17 cellular contexts compared by ENCODE assay signal in the genomic region with DNA sequence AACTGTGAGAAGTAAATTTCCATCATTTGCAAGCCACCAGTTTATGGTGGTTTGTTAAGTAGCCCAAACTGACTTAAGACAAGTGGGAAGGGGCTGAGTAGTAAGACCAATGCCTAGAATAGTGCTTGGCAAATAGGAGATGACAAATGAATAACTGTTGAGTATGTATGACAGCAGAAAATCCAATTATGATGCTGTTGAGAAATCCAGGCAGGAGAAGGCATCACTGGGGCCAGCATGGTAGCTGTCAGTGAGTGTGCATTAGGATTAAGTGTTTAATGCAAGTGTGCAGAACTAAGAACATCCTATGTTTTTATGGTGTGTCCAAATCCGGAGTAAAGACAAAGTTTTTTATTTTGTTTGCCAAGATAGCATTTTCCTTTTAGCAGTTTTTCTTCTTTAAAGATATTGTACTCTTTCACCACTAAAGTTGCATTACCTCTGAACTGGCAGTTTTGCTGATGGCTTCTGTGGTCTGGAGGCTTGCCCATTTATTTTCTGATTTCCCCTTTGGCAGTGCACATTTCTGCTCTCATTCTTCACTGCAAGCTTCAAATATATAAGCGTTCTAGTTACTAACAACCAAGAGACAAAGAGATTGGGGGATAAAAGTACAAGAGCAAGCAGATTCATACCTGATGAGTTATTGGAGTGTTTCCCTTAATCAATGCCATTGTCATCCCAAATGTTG.
A peak's percentile ranks its signal among the peaks of the same experiment; 100 is the strongest.
DNase-seq lines count a peak whose midpoint lies in the region; ATAC-seq, FAIRE-seq and TF ChIP-seq lines count a peak whose summit lies in the region.
"Had no signal": no experiment of that assay in that cellular context is flagged by ENCODE, and none has a peak within 500 bp of the region (broad histone marks: within the 10 kb centered on the region; RNA-seq: fewer than 3 reads in every experiment).

No MANE protein-coding gene starts in this region.

- H3K9me3 ChIP-seq in neuronal stem cell (replicated peaks in 1 of 2; ENCODE audit: control insufficient read depth in 2 of 2, insufficient read depth in 1 of 2, low read depth in 1 of 2, low read length in 2 of 2): no peaks in the 10 kb centered on the region

- H2AFZ ChIP-seq in neuronal stem cell (ENCODE audit: low read length): no peak overlapping the region
- H2AFZ ChIP-seq: parathyroid adenoma had no signal

- no peak overlapping the region for H3K4me2 ChIP-seq in neuronal stem cell (ENCODE audit: insufficient read depth, low read length, poor library complexity, severe bottlenecking)

- H3K18ac ChIP-seq in neuronal stem cell (ENCODE audit: low read length): no peak overlapping the region

- no peak overlapping the region for H2BK15ac ChIP-seq in neuronal stem cell (ENCODE audit: low read length)

- no peaks in the 10 kb centered on the region for H3K79me1 ChIP-seq in neuronal stem cell (ENCODE audit: low read depth, low read length)

- TF ChIP-seq CTCF in bronchial epithelial cell (IDR thresholded peaks at IDR 0.05; ENCODE audit: insufficient read depth, low read length, severe bottlenecking) (no peak), retinal pigment epithelial cell (conservative IDR thresholded peaks at IDR 0.05; ENCODE audit: low read depth, low read length) (no peak)

- H3K27me3 ChIP-seq in bronchial epithelial cell (ENCODE audit: control insufficient read depth, insufficient read depth, low read length) (no peaks in the 10 kb centered on the region), neuronal stem cell (ENCODE audit: control insufficient read depth in 3 of 3, insufficient read depth in 3 of 3, low read depth in 1 of 3, low read length in 3 of 3) (no peaks in the 10 kb centered on the region)

- H3K4me1 ChIP-seq in neuronal stem cell (ENCODE audit: control insufficient read depth in 2 of 2, insufficient read depth in 1 of 2, low read depth in 1 of 2, low read length in 2 of 2): no peaks in the 10 kb centered on the region
- H3K4me1 ChIP-seq: parathyroid adenoma had no signal

- H2BK12ac ChIP-seq in neuronal stem cell (ENCODE audit: low read length): no peak overlapping the region

- no peak for ATAC-seq in esophagus mucosa
- ATAC-seq in HG03025 (IDR thresholded peaks at IDR 0.05; ENCODE audit: low FRiP score, unreplicated experiment): no peak
- ATAC-seq: Panc1 had no signal

- H3K4ac ChIP-seq in neuronal stem cell (ENCODE audit: low read length): no peak overlapping the region

- H3K36me3 ChIP-seq in bronchial epithelial cell (ENCODE audit: control insufficient read depth, insufficient read depth, low read length): no peaks in the 10 kb centered on the region
- H3K36me3 ChIP-seq in neuronal stem cell (replicated peaks in 1 of 2; ENCODE audit: control insufficient read depth in 2 of 2, insufficient read depth in 2 of 2, low read length in 2 of 2): no peaks in the 10 kb centered on the region

- DNase-seq in NCI-H1105 treated with DMSO at 0.1 percent for 48 hours (lab: John Stamatoyannopoulos, UW): peak; percentile 35
- no peak for DNase-seq in NCI-H1105 (lab: John Stamatoyannopoulos, UW)
- DNase-seq in NOMO-1 (lab: John Stamatoyannopoulos, UW; ENCODE audit: unreplicated experiment in 2 of 2): peak; percentile 75 to 86
- DNase-seq in bronchial epithelial cell (ENCODE audit: low read depth): peak; percentile 12
- DNase-seq in retinal pigment epithelial cell (ENCODE audit: low read depth): peak; percentile 39
- no peak for DNase-seq in neuronal stem cell (ENCODE audit: low spot score)
- DNase-seq: activated CD8-positive, alpha-beta memory T cell treated with anti-CD3 and anti-CD28 coated beads for 24 hours; activated naive CD4-positive, alpha-beta T cell; Calu3; cerebellar nuclear complex; erythroblast; T1000 had no signal

- no peak overlapping the region for H2BK5ac ChIP-seq in neuronal stem cell (ENCODE audit: low read length)

- H2BK120ac ChIP-seq in neuronal stem cell (ENCODE audit: low read depth, low read length): no peak overlapping the region

- no peak overlapping the region for H4K8ac ChIP-seq in neuronal stem cell (ENCODE audit: low read depth, low read length)

- no CpG with 5 or more reads among the region's 2 CpGs for WGBS in neuronal stem cell (ENCODE audit: extremely low coverage in 2 of 2, insufficient read length in 2 of 2, insufficient replicate concordance in 1 of 2), 2 donors

- no peak overlapping the region for H3K9ac ChIP-seq in neuronal stem cell (ENCODE audit: low read depth, low read length, poor library complexity)
- H3K9ac ChIP-seq: parathyroid adenoma had no signal

- no peak overlapping the region for H3K23ac ChIP-seq in neuronal stem cell (ENCODE audit: low read depth, low read length, poor library complexity)

- no peak for FAIRE-seq in bronchial epithelial cell (lab: Jason Lieb, UNC)

- no peak overlapping the region for H3K27ac ChIP-seq in neuronal stem cell (replicated peaks; ENCODE audit: low read length)
- H3K27ac ChIP-seq: 22Rv1, parathyroid adenoma had no signal

- no peak overlapping the region for H3K14ac ChIP-seq in neuronal stem cell (ENCODE audit: low read length)

- H4K91ac ChIP-seq in neuronal stem cell (ENCODE audit: low read depth, low read length, poor library complexity): no peak overlapping the region

- H2AK5ac ChIP-seq in neuronal stem cell (ENCODE audit: low read depth, low read length): no peak overlapping the region

- H3K4me3 ChIP-seq in bronchial epithelial cell (ENCODE audit: low read depth, low read length) (no peak overlapping the region), retinal pigment epithelial cell (ENCODE audit: low read length) (no peak overlapping the region), neuronal stem cell (ENCODE audit: low read length in 2 of 2) (no peak overlapping the region)

Comparison
In these comparisons a context has a peak if more than half of its experiments do, and no peak if none do; other contexts are left out.
1. DNase-seq: peak in NCI-H1105 treated with DMSO at 0.1 percent for 48 hours (single experiment), NOMO-1 (2 of 2), bronchial epithelial cell (single experiment) and retinal pigment epithelial cell (single experiment); none in NCI-H1105 (single experiment) and neuronal stem cell (single experiment).